ENCODE assay signal across 13 cellular contexts in genomic region chr20:62838511-62838910, GRCh38. TPM values are rescaled to one million over a fixed set of nuclear protein-coding genes. Genes with fewer than 3 reads are reported as not detected.
DNase-seq lines count a peak whose midpoint lies in the region; ATAC-seq lines count a peak whose summit lies in the region.
"Had no signal": no experiment of that assay in that cellular context is flagged by ENCODE, and none has a peak within 500 bp of the region (broad histone marks: within the 10 kb centered on the region; RNA-seq: fewer than 3 reads in every experiment).

No MANE protein-coding gene starts in this region.

- peak; percentile 91 for ATAC-seq in GM18511 (IDR thresholded peaks at IDR 0.05; ENCODE audit: unreplicated experiment)
- peak; percentile 53 for ATAC-seq in GM21423 (IDR thresholded peaks at IDR 0.05; ENCODE audit: unreplicated experiment)

- no peaks in the 10 kb centered on the region for H3K9me3 Mint-ChIP-seq in IgD-negative memory B cell
- no peaks in the 10 kb centered on the region for H3K9me3 Mint-ChIP-seq in immature natural killer cell
- H3K9me3 Mint-ChIP-seq: activated naive CD8-positive, alpha-beta T cell treated with anti-CD3 and anti-CD28 coated beads, Interleukin-2, amount 50 U/mL, for 24 hours; nephron had no signal

- DNase-seq in immature natural killer cell: peak in 1 of 3 donors; percentile 31
- no peak for DNase-seq in D341Med (ENCODE audit: low spot score)
- no peak for DNase-seq in NCI-H510A treated with DMSO at 0.1 percent for 48 hours (lab: John Stamatoyannopoulos, UW)
- DNase-seq in foreskin melanocyte: no peak
- DNase-seq in UCSD-AML1 (lab: John Stamatoyannopoulos, UW; ENCODE audit: unreplicated experiment): no peak
- DNase-seq: activated CD4-positive, alpha-beta T cell treated with anti-CD3 and anti-CD28 coated beads, Interleukin-2, amount 50 U/mL, for 1 hour; activated naive CD8-positive, alpha-beta T cell treated with anti-CD3 and anti-CD28 coated beads, Interleukin-2, amount 50 U/mL, for 24 hours; NCI-H1417; stimulated activated CD4-positive, alpha-beta T cell treated with anti-CD3 and anti-CD28 coated beads, Interleukin-1b, Interleukin-23, amount 100 ng/mL, for 48 hours had no signal

- peaks cover 8% of the 10 kb centered on the region for H3K36me3 Mint-ChIP-seq in IgD-negative memory B cell
- H3K36me3 Mint-ChIP-seq in immature natural killer cell: peaks cover 0 to 4% (median 0%) of the 10 kb centered on the region in 3 donors

- peaks cover 14 to 18% (median 16%) of the 10 kb centered on the region in 3 donors for H3K4me1 Mint-ChIP-seq in IgD-negative memory B cell
- H3K4me1 Mint-ChIP-seq in immature natural killer cell: peaks cover 0 to 9% of the 10 kb centered on the region in 2 donors
- H3K4me1 Mint-ChIP-seq: activated naive CD8-positive, alpha-beta T cell treated with anti-CD3 and anti-CD28 coated beads, Interleukin-2, amount 50 U/mL, for 24 hours had no signal

- H3K4me3 Mint-ChIP-seq in IgD-negative memory B cell (peak overlapping the region; percentile 39 to 70 (median 62)), immature natural killer cell (no peak overlapping the region)
- H3K4me3 Mint-ChIP-seq: activated naive CD8-positive, alpha-beta T cell treated with anti-CD3 and anti-CD28 coated beads, Interleukin-2, amount 50 U/mL, for 24 hours; nephron had no signal

- H3K27me3 Mint-ChIP-seq in IgD-negative memory B cell (peaks cover 4% of the 10 kb centered on the region), immature natural killer cell (ENCODE audit: low read depth in 3 of 3) (peaks cover 3% of the 10 kb centered on the region in 3 donors)
- H3K27me3 Mint-ChIP-seq: activated naive CD8-positive, alpha-beta T cell treated with anti-CD3 and anti-CD28 coated beads, Interleukin-2, amount 50 U/mL, for 24 hours had no signal

- H3K27ac Mint-ChIP-seq in IgD-negative memory B cell: peak overlapping the region; percentile 91 to 97 (median 97)
- H3K27ac Mint-ChIP-seq in immature natural killer cell: peak overlapping the region in 5 of 6 donors; percentile 34 to 72 (median 59)
- H3K27ac Mint-ChIP-seq: activated naive CD8-positive, alpha-beta T cell treated with anti-CD3 and anti-CD28 coated beads, Interleukin-2, amount 50 U/mL, for 24 hours; nephron had no signal

RNA-seq across cellular contexts. Expression of gene COL9A3, which starts 21.7 kb away (rescaled TPM):
- 11.9 TPM for polyA plus RNA-seq in IgD-negative memory B cell
- polyA plus RNA-seq in immature natural killer cell: under 1 TPM in 1 of 3 donors, not detected in 2; 0.87 TPM

RNA-seq across cellular contexts. Expression of gene TCFL5, which starts 23.1 kb away (rescaled TPM):
- 1.2 TPM for polyA plus RNA-seq in IgD-negative memory B cell
- 1 to 10 TPM in 2 of 3 donors, under 1 TPM in 1; 0.63 to 2.1 (median 1.1) TPM for polyA plus RNA-seq in immature natural killer cell

RNA-seq across cellular contexts. Expression of gene OGFR, which starts 33.9 kb away (rescaled TPM):
- polyA plus RNA-seq in IgD-negative memory B cell (79.6 TPM), immature natural killer cell (10 to 100 TPM; 21.6 to 75.3 (median 31.3) TPM)

RNA-seq across cellular contexts. Expression of gene MRGBP, which starts 42.2 kb away (rescaled TPM):
- 8.3 TPM for polyA plus RNA-seq in IgD-negative memory B cell
- polyA plus RNA-seq in immature natural killer cell: 10 to 100 TPM; 10.4 to 15.3 (median 12.5) TPM

Comparison
In these comparisons a context has a peak if more than half of its experiments do, and no peak if none do; other contexts are left out.
1. H3K4me3 Mint-ChIP-seq: peak in IgD-negative memory B cell (4 of 4); none in immature natural killer cell (0 of 5).